9 cellular contexts compared by ENCODE assay signal in the genomic region with DNA sequence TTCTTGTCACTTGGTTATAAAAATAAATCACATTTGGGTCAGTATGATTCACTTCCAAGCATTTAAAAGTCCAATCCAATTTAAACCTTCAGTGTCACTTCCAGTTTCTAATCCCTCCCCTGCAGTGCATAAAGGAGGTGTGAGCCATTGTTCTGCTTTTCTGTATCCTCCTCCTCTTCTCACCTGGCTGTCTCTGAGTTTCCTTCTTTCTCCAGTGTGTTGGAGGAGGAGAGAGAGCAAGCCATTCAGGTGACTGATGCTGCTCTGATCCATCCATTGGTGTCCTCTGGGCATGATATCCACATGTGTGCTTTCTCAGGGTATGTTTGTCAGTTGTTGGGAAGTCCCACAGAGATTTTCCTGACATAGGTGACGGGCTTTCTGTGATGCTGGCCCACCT. TPM values are rescaled to one million over a fixed set of nuclear protein-coding genes. Genes with fewer than 3 reads are reported as not detected.
DNase-seq lines count a peak whose midpoint lies in the region; ATAC-seq, FAIRE-seq and TF ChIP-seq lines count a peak whose summit lies in the region.
"Had no signal": no experiment of that assay in that cellular context is flagged by ENCODE, and none has a peak within 500 bp of the region (broad histone marks: within the 10 kb centered on the region; RNA-seq: fewer than 3 reads in every experiment).

No MANE protein-coding gene starts in this region.

- FAIRE-seq in astrocyte (lab: Jason Lieb, UNC), result no peak

- peaks cover 31% of the 10 kb centered on the region for H3K4me1 ChIP-seq in CD4-positive, alpha-beta memory T cell (ENCODE audit: insufficient read depth, low read length)
- H3K4me1 ChIP-seq in HUES64 (ENCODE audit: insufficient read depth, low read length) (peaks cover 18% of the 10 kb centered on the region), astrocyte (ENCODE audit: insufficient read depth, low read length) (peaks cover 14% of the 10 kb centered on the region), mucosa of rectum (ENCODE audit: control insufficient read depth in 2 of 2, insufficient read depth in 2 of 2, low read length in 2 of 2) (peaks cover 14 to 47% of the 10 kb centered on the region in 2 donors)

- intact Hi-C loops in CD4-positive, alpha-beta memory T cell (cut with micrococcal nuclease), result loop anchor here (1.0 to 10.0 kb wide), 11 partner anchors 37 to 1896 kb away; partner anchors contain the start of genes CAB39L, FNDC3A, ITM2B and KPNA3

- H3K27me3 ChIP-seq in CD4-positive, alpha-beta memory T cell (ENCODE audit: insufficient read depth, low read length), result no peaks in the 10 kb centered on the region
- H3K27me3 ChIP-seq in HUES64 (ENCODE audit: insufficient read depth, low read length) (no peaks in the 10 kb centered on the region), astrocyte (ENCODE audit: insufficient read depth, low read length) (no peaks in the 10 kb centered on the region), mucosa of rectum (ENCODE audit: control insufficient read depth in 2 of 2, insufficient read depth in 2 of 2, low read length in 2 of 2) (no peaks in the 10 kb centered on the region)

- H3K36me3 Mint-ChIP-seq in CD4-positive, alpha-beta memory T cell, result peaks cover 16 to 21% of the 10 kb centered on the region in 2 donors
- no peaks in the 10 kb centered on the region for H3K36me3 Mint-ChIP-seq in astrocyte (ENCODE audit: low read depth, unreplicated experiment)

- H3K9ac ChIP-seq in HUES64 (ENCODE audit: low read depth, low read length) (peak overlapping the region; percentile 90; the same call in 1 of the 2 replicates), astrocyte (ENCODE audit: low read length) (peak overlapping the region; percentile 96), mucosa of rectum (ENCODE audit: low read depth in 1 of 2, low read length in 2 of 2) (no peak overlapping the region)

- peak overlapping the region; percentile 95 to 99 (median 97) for H3K27ac Mint-ChIP-seq in CD4-positive, alpha-beta memory T cell
- peak overlapping the region; percentile 8 for H3K27ac Mint-ChIP-seq in astrocyte (ENCODE audit: unreplicated experiment)

- no peaks in the 10 kb centered on the region for H3K9me3 Mint-ChIP-seq in CD4-positive, alpha-beta memory T cell
- H3K9me3 Mint-ChIP-seq in astrocyte (ENCODE audit: unreplicated experiment), result peaks cover under 1% of the 10 kb centered on the region

- H3K9me3 ChIP-seq in CD4-positive, alpha-beta memory T cell (ENCODE audit: control insufficient read depth in 1 of 2, low read length in 2 of 2), result no peaks in the 10 kb centered on the region
- H3K9me3 ChIP-seq in HUES64 (ENCODE audit: insufficient read depth, low read depth, low read length) (peaks cover 4% of the 10 kb centered on the region; the same call in 1 of the 2 replicates), astrocyte (ENCODE audit: insufficient read depth, low read depth, low read length) (no peaks in the 10 kb centered on the region), mucosa of rectum (ENCODE audit: control insufficient read depth in 2 of 2, low read length in 2 of 2) (no peaks in the 10 kb centered on the region)

- H3K27me3 Mint-ChIP-seq in CD4-positive, alpha-beta memory T cell, result no peaks in the 10 kb centered on the region
- no peaks in the 10 kb centered on the region for H3K27me3 Mint-ChIP-seq in astrocyte (ENCODE audit: low read depth, unreplicated experiment)

- POLR2A ChIA-PET in CD4-positive, alpha-beta memory T cell (lab: Charles Lee; ENCODE audit: partially characterized antibody), result interaction anchor here (1.2 to 2.6 kb wide), 3 partner anchors 9 to 265 kb away, joined by 5 to 39 read pairs (median 11); partner anchors contain the start of genes MED4 and RB1

- no peak overlapping the region for H3K4me3 ChIP-seq in CD4-positive, alpha-beta memory T cell (ENCODE audit: low read length in 2 of 2)
- H3K4me3 ChIP-seq in HUES64 (ENCODE audit: low read length) (peak overlapping the region; percentile 66), astrocyte (ENCODE audit: insufficient read depth, low read depth, low read length) (peak overlapping the region; percentile 88), mucosa of rectum (ENCODE audit: low read length in 2 of 2) (peak overlapping the region in 1 of 2 donors; percentile 83)

- TF ChIP-seq CTCF in astrocyte (IDR thresholded peaks at IDR 0.05; ENCODE audit: insufficient read depth, low read depth, low read length), result no peak

- WGBS in HUES64, result 87% methylated on average over 1 of the region's 1 CpG

- H2AFZ ChIP-seq in astrocyte (ENCODE audit: low read depth, low read length), result no peak overlapping the region

- ATAC-seq in HG02642 (IDR thresholded peaks at IDR 0.05; ENCODE audit: poor library complexity, unreplicated experiment), result no peak

- H3K4me3 Mint-ChIP-seq in CD4-positive, alpha-beta memory T cell, result peak overlapping the region; percentile 87 to 96 (median 93)
- H3K4me3 Mint-ChIP-seq in astrocyte (ENCODE audit: unreplicated experiment), result peak overlapping the region; percentile 96

- H3K4me1 Mint-ChIP-seq in CD4-positive, alpha-beta memory T cell, result peaks cover 13 to 41% (median 29%) of the 10 kb centered on the region in 4 donors
- H3K4me1 Mint-ChIP-seq in astrocyte (ENCODE audit: low read depth, unreplicated experiment), result peaks cover 17% of the 10 kb centered on the region

- H4K20me1 ChIP-seq in astrocyte (ENCODE audit: insufficient read depth, low read length), result peaks cover 3% of the 10 kb centered on the region

- peak overlapping the region; percentile 90 for H3K4me2 ChIP-seq in astrocyte (ENCODE audit: low read length)

- peak overlapping the region; percentile 94 for H3K27ac ChIP-seq in CD4-positive, alpha-beta memory T cell (ENCODE audit: low read depth, low read length)
- H3K27ac ChIP-seq in HUES64 (ENCODE audit: low read depth, low read length) (peak overlapping the region; percentile 98), astrocyte (ENCODE audit: low read depth, low read length) (no peak overlapping the region), mucosa of rectum (ENCODE audit: low read depth in 2 of 2, low read length in 2 of 2) (peak overlapping the region; percentile 98 to 99)

- CTCF ChIA-PET in CD4-positive, alpha-beta memory T cell (lab: Charles Lee; ENCODE audit: partially characterized antibody), result interaction anchor here (0.6 to 3.6 kb wide), 23 partner anchors 10 to 778 kb away, joined by 3 to 49 read pairs (median 4); partner anchors contain the start of genes ITM2B and MED4

- peaks cover 4% of the 10 kb centered on the region for H3K36me3 ChIP-seq in CD4-positive, alpha-beta memory T cell (ENCODE audit: insufficient read depth, low read length)
- peaks cover 40% of the 10 kb centered on the region for H3K36me3 ChIP-seq in HUES64 (ENCODE audit: insufficient read depth, low read length)
- H3K36me3 ChIP-seq in astrocyte (ENCODE audit: insufficient read depth, low read length), result peaks cover 10% of the 10 kb centered on the region
- H3K36me3 ChIP-seq in mucosa of rectum (ENCODE audit: control insufficient read depth in 2 of 2, insufficient read depth in 2 of 2, low read length in 2 of 2), result peaks cover 3 to 13% of the 10 kb centered on the region in 2 donors

- DNase-seq in CD4-positive, alpha-beta memory T cell, result no peak
- DNase-seq in astrocyte (ENCODE audit: low read depth), result no peak
- DNase-seq in NCI-H1048 (lab: John Stamatoyannopoulos, UW), result no peak
- no peak for DNase-seq in OCI-M1 (lab: John Stamatoyannopoulos, UW)
- no peak for DNase-seq in activated gamma-delta T cell (lab: John Stamatoyannopoulos, UW)
- DNase-seq: occipital lobe had no signal

- peaks cover 25% of the 10 kb centered on the region for H3K79me2 ChIP-seq in astrocyte (ENCODE audit: insufficient read depth, low read length)

RNA-seq across cellular contexts. Expression of gene NUDT15, which starts 1.2 kb away (rescaled TPM):
- total RNA-seq in CD4-positive, alpha-beta memory T cell, result 1 to 10 TPM; 5.6 to 6.3 TPM
- 10 to 100 TPM in 1 of 2 donors, 1 to 10 TPM in 1; 9.8 to 19.7 TPM for polyA plus RNA-seq in CD4-positive, alpha-beta memory T cell
- 54.5 TPM for polyA plus RNA-seq in HUES64 (2013, experiment 1 of 2)
- polyA plus RNA-seq in HUES64 (2013, experiment 2 of 2), result 55.9 TPM
- total RNA-seq in astrocyte, result 11.8 and 15.2 TPM in 2 replicates

RNA-seq across cellular contexts. Expression of gene SUCLA2, which starts 37.7 kb away (rescaled TPM):
- total RNA-seq in CD4-positive, alpha-beta memory T cell, result 10 to 100 TPM; 28.6 to 29.7 TPM
- polyA plus RNA-seq in CD4-positive, alpha-beta memory T cell, result 10 to 100 TPM; 16.2 to 28.8 TPM
- 52.6 TPM for polyA plus RNA-seq in HUES64 (2013, experiment 1 of 2)
- polyA plus RNA-seq in HUES64 (2013, experiment 2 of 2), result 58.3 TPM
- 35.4 and 41.7 TPM in 2 replicates for total RNA-seq in astrocyte

RNA-seq across cellular contexts. Expression of gene MED4, which starts 56.1 kb away (rescaled TPM):
- total RNA-seq in CD4-positive, alpha-beta memory T cell, result 10 to 100 TPM; 50.6 to 53.5 TPM
- 100 to 1,000 TPM in 1 of 2 donors, 10 to 100 TPM in 1; 89.0 to 132 TPM for polyA plus RNA-seq in CD4-positive, alpha-beta memory T cell
- 44.5 TPM for polyA plus RNA-seq in HUES64 (2013, experiment 1 of 2)
- polyA plus RNA-seq in HUES64 (2013, experiment 2 of 2), result 47.2 TPM
- total RNA-seq in astrocyte, result 37.5 and 38.7 TPM in 2 replicates

Comparison
In these comparisons a context has a peak if more than half of its experiments do, and no peak if none do; other contexts are left out.
1. H3K4me3 ChIP-seq: peak in HUES64 (single experiment) and astrocyte (single experiment); none in CD4-positive, alpha-beta memory T cell (0 of 2).
2. H3K9ac ChIP-seq: peak in HUES64 (single experiment) and astrocyte (single experiment); none in mucosa of rectum (0 of 2).